9 cellular contexts compared by ENCODE assay signal in the genomic region with DNA sequence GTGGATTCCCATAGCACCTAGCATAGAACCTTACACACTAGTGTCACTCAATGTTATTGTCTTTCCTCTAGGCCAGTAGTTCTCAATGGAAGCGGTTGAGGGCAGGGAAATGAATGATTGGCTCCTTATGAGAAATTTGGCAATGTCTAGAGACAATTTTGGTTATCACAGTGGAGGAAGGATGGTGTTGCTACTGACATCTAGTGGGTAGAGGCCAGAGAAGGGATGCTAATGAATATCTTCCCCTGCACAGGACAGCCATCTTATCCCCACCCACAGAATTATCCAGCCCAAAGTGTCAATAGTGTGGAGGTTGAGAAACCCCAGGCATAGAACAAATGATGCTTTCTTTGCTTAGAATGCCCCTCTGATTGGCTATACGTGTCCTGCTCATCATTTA. TPM values are rescaled to one million over a fixed set of nuclear protein-coding genes. Genes with fewer than 3 reads are reported as not detected.
DNase-seq lines count a peak whose midpoint lies in the region; FAIRE-seq and TF ChIP-seq lines count a peak whose summit lies in the region.
"Had no signal": no experiment of that assay in that cellular context is flagged by ENCODE, and none has a peak within 500 bp of the region (broad histone marks: within the 10 kb centered on the region; RNA-seq: fewer than 3 reads in every experiment).

No MANE protein-coding gene starts in this region.

- no peak overlapping the region for H3K4me3 ChIP-seq in epithelial cell of proximal tubule (ENCODE audit: low read depth, low read length)
- no peak overlapping the region for H3K4me3 ChIP-seq in small intestine (ENCODE audit: low read depth in 1 of 2, low read length in 2 of 2)

- no peaks in the 10 kb centered on the region for H3K4me1 ChIP-seq in small intestine (ENCODE audit: control insufficient read depth in 2 of 2, insufficient read depth in 1 of 2, low read depth in 1 of 2, low read length in 1 of 2)

- H3K36me3 ChIP-seq in small intestine (ENCODE audit: control insufficient read depth in 2 of 2, insufficient read depth in 2 of 2, low read length in 2 of 2) = no peaks in the 10 kb centered on the region

- FAIRE-seq in small intestine (lab: Jason Lieb, UNC) = no peak
- FAIRE-seq in frontal cortex (lab: Jason Lieb, UNC) = no peak

- 45 to 62% (median 62%) methylated on average over 2 of the region's 2 CpGs for WGBS in small intestine, 3 donors

- peak; percentile 77 for TF ChIP-seq CTCF in epithelial cell of proximal tubule (conservative IDR thresholded peaks at IDR 0.05; ENCODE audit: low read depth, low read length)

- H3K27me3 ChIP-seq in small intestine (ENCODE audit: control insufficient read depth in 2 of 2, insufficient read depth in 2 of 2, low read length in 2 of 2) = peaks cover 0 to 1% of the 10 kb centered on the region in 2 donors

- DNase-seq in NCI-H524 (lab: John Stamatoyannopoulos, UW) (peak; percentile 5 to 25), NCI-H524 treated with DMSO at 0.1 percent for 48 hours (lab: John Stamatoyannopoulos, UW) (no peak), NCI-H2107 (lab: John Stamatoyannopoulos, UW) (peak; percentile 4), epithelial cell of proximal tubule (ENCODE audit: low read depth) (no peak), small intestine (peak; percentile 18), nucleus accumbens (lab: John Stamatoyannopoulos, UW) (no peak), frontal cortex (ENCODE audit: low spot score in 2 of 2) (no peak)
- no peak for DNase-seq in activated CD4-positive, CD25-positive, alpha-beta regulatory T cell treated with anti-CD3 and anti-CD28 coated beads, Interleukin-2, amount 50 U/mL, for 72 hours

- H3K27ac ChIP-seq in small intestine (ENCODE audit: low read depth in 1 of 2, low read length in 1 of 2) = no peak overlapping the region

- no peaks in the 10 kb centered on the region for H3K9me3 ChIP-seq in small intestine (ENCODE audit: control insufficient read depth, low read depth)

RNA-seq across cellular contexts. Expression of gene C18orf63, which starts 15.8 kb away (rescaled TPM):
- not detected in 2 replicates for total RNA-seq in epithelial cell of proximal tubule
- polyA plus RNA-seq in small intestine = not detected
- not detected for total RNA-seq in frontal cortex
- total RNA-seq: glomerular endothelial cell had no signal

RNA-seq across cellular contexts. Expression of gene CYB5A, which starts 39.6 kb away (rescaled TPM):
- total RNA-seq in epithelial cell of proximal tubule (91.3 and 140 TPM in 2 replicates), frontal cortex (9.0 TPM)
- polyA plus RNA-seq in small intestine = 1,000 to 10,000 TPM in 1 of 3 donors, 100 to 1,000 TPM in 2; 373 to 1,144 (median 757) TPM

Comparison
In these comparisons a context has a peak if more than half of its experiments do, and no peak if none do; other contexts are left out.
1. DNase-seq: peak in NCI-H524 (2 of 2), NCI-H2107 (single experiment) and small intestine (single experiment); none in NCI-H524 treated with DMSO at 0.1 percent for 48 hours (single experiment), epithelial cell of proximal tubule (single experiment), activated CD4-positive, CD25-positive, alpha-beta regulatory T cell treated with anti-CD3 and anti-CD28 coated beads, Interleukin-2, amount 50 U/mL, for 72 hours (single experiment), nucleus accumbens (0 of 56) and frontal cortex (0 of 2).